In genomic region chr12:104218935-104219334, GRCh38 we compare ENCODE assay signal across 9 cellular contexts. TPM values are rescaled to one million over a fixed set of nuclear protein-coding genes. Genes with fewer than 3 reads are reported as not detected.
DNase-seq lines count a peak whose midpoint lies in the region; ATAC-seq and TF ChIP-seq lines count a peak whose summit lies in the region.
"Had no signal": no experiment of that assay in that cellular context is flagged by ENCODE, and none has a peak within 500 bp of the region (broad histone marks: within the 10 kb centered on the region; RNA-seq: fewer than 3 reads in every experiment).

No MANE protein-coding gene starts in this region.

- TF ChIP-seq POLR2A in uterus (IDR thresholded peaks at IDR 0.05): no peak

- intact Hi-C loops in left ventricle myocardium inferior (cut with micrococcal nuclease) (no loop called here), Right ventricle myocardium superior (cut with DNase I) (loop anchor here (5.0 kb wide), 1 partner anchor 138 kb away; no protein-coding TSS in a partner anchor), uterus (cut with DNase I; ENCODE audit: low total_unique reads) (loop anchor here (5.0 kb wide), 1 partner anchor 68 kb away; no protein-coding TSS in a partner anchor)

- H3K27ac ChIP-seq in left ventricle myocardium inferior (replicated peaks) (peak overlapping the region; percentile 88), uterus (peak overlapping the region; percentile 86 to 97), substantia nigra (ENCODE audit: low read depth, low read length, poor library complexity, severe bottlenecking) (no peak overlapping the region)

- DNase-seq in left ventricle myocardium inferior (no peak), Right ventricle myocardium superior (no peak), astrocyte of the spinal cord (ENCODE audit: low read depth, low spot score) (peak; percentile 34), lung microvascular endothelial cell (ENCODE audit: low read depth in 2 of 2) (peak; percentile 31 to 77), uterus (no peak), NCI-H146 treated with DMSO at 0.1 percent for 48 hours (lab: John Stamatoyannopoulos, UW; ENCODE audit: unreplicated experiment) (no peak), substantia nigra (lab: John Stamatoyannopoulos, UW) (no peak)
- no peak for DNase-seq in stimulated activated CD8-positive, alpha-beta memory T cell treated with anti-CD3 and anti-CD28 coated beads, Interleukin-4, amount 100 ng/mL, for 48 hours
- DNase-seq: NCI-H526 had no signal

- no peak for TF ChIP-seq CTCF in left ventricle myocardium inferior (IDR thresholded peaks at IDR 0.05; ENCODE audit: borderline replicate concordance)
- TF ChIP-seq CTCF in astrocyte of the spinal cord (IDR thresholded peaks at IDR 0.05; ENCODE audit: low read depth, low read length): no peak
- no peak for TF ChIP-seq CTCF in uterus (IDR thresholded peaks at IDR 0.05)

- H3K9me3 ChIP-seq in left ventricle myocardium inferior (replicated peaks): no peaks in the 10 kb centered on the region
- H3K9me3 ChIP-seq in uterus: no peaks in the 10 kb centered on the region

- no peaks in the 10 kb centered on the region for H3K36me3 ChIP-seq in left ventricle myocardium inferior
- H3K36me3 ChIP-seq in uterus: no peaks in the 10 kb centered on the region

- H3K4me1 ChIP-seq in left ventricle myocardium inferior (peaks cover 38% of the 10 kb centered on the region), uterus (peaks cover 0 to 5% of the 10 kb centered on the region in 2 donors)

- no peak overlapping the region for H3K4me3 ChIP-seq in left ventricle myocardium inferior
- no peak overlapping the region for H3K4me3 ChIP-seq in astrocyte of the spinal cord (ENCODE audit: low read depth, low read length)
- H3K4me3 ChIP-seq in uterus: no peak overlapping the region

- in situ Hi-C loops in astrocyte of the spinal cord (cut with HindIII; ENCODE audit: low sequenced_read_pairs): no loop called here

- no peak for ATAC-seq in Right ventricle myocardium superior (ENCODE audit: poor library complexity)

- H3K27me3 ChIP-seq in left ventricle myocardium inferior (ENCODE audit: low read depth) (no peaks in the 10 kb centered on the region), uterus (no peaks in the 10 kb centered on the region)

RNA-seq across cellular contexts. Expression of gene TXNRD1, which starts 3.4 kb away (rescaled TPM):
- total RNA-seq in left ventricle myocardium inferior (98.0 TPM), Right ventricle myocardium superior (98.9 TPM), lung microvascular endothelial cell (293 and 303 TPM in 2 replicates), uterus (100 to 1,000 TPM in 2 of 4 donors, 10 to 100 TPM in 2; 76.0 to 141 (median 97.8) TPM)

Comparison
In these comparisons a context has a peak if more than half of its experiments do, and no peak if none do; other contexts are left out.
1. DNase-seq: peak in astrocyte of the spinal cord (single experiment) and lung microvascular endothelial cell (2 of 2); none in left ventricle myocardium inferior (single experiment), Right ventricle myocardium superior (single experiment), uterus (0 of 2), stimulated activated CD8-positive, alpha-beta memory T cell treated with anti-CD3 and anti-CD28 coated beads, Interleukin-4, amount 100 ng/mL, for 48 hours (single experiment), NCI-H146 treated with DMSO at 0.1 percent for 48 hours (single experiment) and substantia nigra (0 of 49).